1 cellular context compared by ENCODE assay signal in the genomic region with DNA sequence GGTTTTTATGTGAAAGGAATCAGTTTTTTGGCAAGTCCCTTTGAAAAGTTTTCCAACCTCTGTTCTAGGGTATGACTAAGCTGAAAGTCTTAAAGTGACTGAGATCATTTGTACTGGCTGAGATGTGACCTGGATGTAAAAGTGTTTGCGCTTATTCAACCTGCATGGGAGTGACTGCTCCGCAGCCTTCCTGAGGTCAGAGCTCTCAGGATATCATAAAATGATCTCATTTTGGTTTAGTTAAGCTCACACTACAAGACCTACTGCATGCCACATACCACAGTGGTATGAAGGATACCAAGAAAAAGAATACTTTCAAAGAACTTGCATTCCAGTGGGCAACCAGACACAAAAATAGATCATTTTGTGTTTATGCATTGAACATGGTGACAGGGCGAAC.
TF ChIP-seq lines count a peak whose summit lies in the region.

No MANE protein-coding gene starts in this region.

TF ChIP-seq in HepG2, 621 proteins besides CTCF, POLR2A, EP300 and RAD21 (continued from another document):
- TF ChIP-seq, protein P1, sequence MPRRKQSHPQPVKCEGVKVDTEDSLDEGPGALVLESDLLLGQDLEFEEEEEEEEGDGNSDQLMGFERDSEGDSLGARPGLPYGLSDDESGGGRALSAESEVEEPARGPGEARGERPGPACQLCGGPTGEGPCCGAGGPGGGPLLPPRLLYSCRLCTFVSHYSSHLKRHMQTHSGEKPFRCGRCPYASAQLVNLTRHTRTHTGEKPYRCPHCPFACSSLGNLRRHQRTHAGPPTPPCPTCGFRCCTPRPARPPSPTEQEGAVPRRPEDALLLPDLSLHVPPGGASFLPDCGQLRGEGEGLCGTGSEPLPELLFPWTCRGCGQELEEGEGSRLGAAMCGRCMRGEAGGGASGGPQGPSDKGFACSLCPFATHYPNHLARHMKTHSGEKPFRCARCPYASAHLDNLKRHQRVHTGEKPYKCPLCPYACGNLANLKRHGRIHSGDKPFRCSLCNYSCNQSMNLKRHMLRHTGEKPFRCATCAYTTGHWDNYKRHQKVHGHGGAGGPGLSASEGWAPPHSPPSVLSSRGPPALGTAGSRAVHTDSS (CRISPR knock-in tag; conservative IDR thresholded peaks at IDR 0.05), result no peak
- no peak for TF ChIP-seq CENPT (CRISPR knock-in tag; IDR thresholded peaks at IDR 0.05; ENCODE audit: low read depth)
- TF ChIP-seq MTA1 (CRISPR knock-in tag; IDR thresholded peaks at IDR 0.05; ENCODE audit: borderline replicate concordance), result no peak
- TF ChIP-seq, protein P2, sequence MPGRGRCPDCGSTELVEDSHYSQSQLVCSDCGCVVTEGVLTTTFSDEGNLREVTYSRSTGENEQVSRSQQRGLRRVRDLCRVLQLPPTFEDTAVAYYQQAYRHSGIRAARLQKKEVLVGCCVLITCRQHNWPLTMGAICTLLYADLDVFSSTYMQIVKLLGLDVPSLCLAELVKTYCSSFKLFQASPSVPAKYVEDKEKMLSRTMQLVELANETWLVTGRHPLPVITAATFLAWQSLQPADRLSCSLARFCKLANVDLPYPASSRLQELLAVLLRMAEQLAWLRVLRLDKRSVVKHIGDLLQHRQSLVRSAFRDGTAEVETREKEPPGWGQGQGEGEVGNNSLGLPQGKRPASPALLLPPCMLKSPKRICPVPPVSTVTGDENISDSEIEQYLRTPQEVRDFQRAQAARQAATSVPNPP (CRISPR knock-in tag; IDR thresholded peaks at IDR 0.05), result no peak
- TF ChIP-seq ISL2 (CRISPR knock-in tag; IDR thresholded peaks at IDR 0.05), result no peak
- no peak for TF ChIP-seq MYC (CRISPR knock-in tag; IDR thresholded peaks at IDR 0.05; ENCODE audit: borderline replicate concordance)
- no peak for TF ChIP-seq ZNF761 (CRISPR knock-in tag; conservative IDR thresholded peaks at IDR 0.05)
- TF ChIP-seq NR1H2 (CRISPR knock-in tag; IDR thresholded peaks at IDR 0.05; ENCODE audit: borderline replicate concordance, low read depth), result no peak
TF ChIP-seq in HepG2: peak in this region for 0.
